1 cellular context compared by ENCODE assay signal in genomic region chr14:50594577-50595316, GRCh38.
TF ChIP-seq lines count a peak whose summit lies in the region.

No MANE protein-coding gene starts in this region.

TF ChIP-seq in WTC11, 78 proteins besides CTCF, POLR2A, EP300 and RAD21 (continued from another document):
- TF ChIP-seq ZSCAN18 (CRISPR knock-in tag; IDR thresholded peaks at IDR 0.05): no peak
